In genomic region chr6:35919827-35920751, GRCh38 we compare ENCODE assay signal across 8 cellular contexts. TPM values are rescaled to one million over a fixed set of nuclear protein-coding genes. Genes with fewer than 3 reads are reported as not detected.
DNase-seq lines count a peak whose midpoint lies in the region; ATAC-seq and TF ChIP-seq lines count a peak whose summit lies in the region.

No MANE protein-coding gene starts in this region.

- peak overlapping the region; percentile 4 for H2AFZ ChIP-seq in fibroblast of lung (ENCODE audit: low read length)

- H3K36me3 Mint-ChIP-seq in neural crest cell (ENCODE audit: low read depth) = no peaks in the 10 kb centered on the region

- no peaks in the 10 kb centered on the region for H3K27me3 ChIP-seq in fibroblast of lung (ENCODE audit: control insufficient read depth, insufficient read depth, low read length)
- H3K27me3 ChIP-seq in stomach smooth muscle (ENCODE audit: control insufficient read depth in 1 of 2, insufficient read depth in 2 of 2, low read length in 2 of 2) = no peaks in the 10 kb centered on the region

- H3K9me3 Mint-ChIP-seq in neural crest cell = no peaks in the 10 kb centered on the region

- DNase-seq in NCI-H748 (lab: John Stamatoyannopoulos, UW; ENCODE audit: unreplicated experiment) (peak; percentile 65), NCI-H748 treated with DMSO at 0.1 percent for 48 hours (lab: John Stamatoyannopoulos, UW) (no peak), NCI-H774 (lab: John Stamatoyannopoulos, UW) (peak; percentile 25), fibroblast of lung (ENCODE audit: low read depth in 2 of 2) (peak; percentile 63 to 74), neural crest cell (ENCODE audit: low read depth, low spot score) (peak; percentile 23)
- DNase-seq in activated T-cell treated with anti-CD3 and anti-CD28 coated beads, Interleukin-2, amount 50 U/mL, for 1 hour = peak; percentile 57

- H3K79me2 ChIP-seq in fibroblast of lung (ENCODE audit: control insufficient read depth, insufficient read depth, low read length) = peaks cover 39% of the 10 kb centered on the region

- H3K4me1 Mint-ChIP-seq in neural crest cell = peaks cover 35% of the 10 kb centered on the region

- TF ChIP-seq CTCF in fibroblast of lung (conservative IDR thresholded peaks at IDR 0.05 in 1 of 2, IDR thresholded peaks at IDR 0.05 in 1 of 2; ENCODE audit: low read depth in 1 of 2, low read length in 2 of 2) = no peak
- TF ChIP-seq CTCF in neural crest cell (conservative IDR thresholded peaks at IDR 0.05) = no peak

- H3K27me3 Mint-ChIP-seq in neural crest cell (ENCODE audit: low read depth) = no peaks in the 10 kb centered on the region

- H3K9ac ChIP-seq in fibroblast of lung (ENCODE audit: insufficient read depth, low read length) (peak overlapping the region; percentile 45), stomach smooth muscle (ENCODE audit: low read length in 2 of 2) (peak overlapping the region; percentile 41 to 72)

- H3K4me1 ChIP-seq in fibroblast of lung (ENCODE audit: control insufficient read depth, extremely low read depth, insufficient read depth, low read length) (no peaks in the 10 kb centered on the region), stomach smooth muscle (ENCODE audit: control insufficient read depth, insufficient read depth, low read length) (peaks cover 16% of the 10 kb centered on the region)

- no peaks in the 10 kb centered on the region for H3K36me3 ChIP-seq in fibroblast of lung (ENCODE audit: control insufficient read depth, insufficient read depth, low read length)
- peaks cover 0 to 2% of the 10 kb centered on the region in 2 donors for H3K36me3 ChIP-seq in stomach smooth muscle (ENCODE audit: control insufficient read depth in 2 of 2, insufficient read depth in 2 of 2, low read length in 2 of 2)

- H3K4me3 ChIP-seq in fibroblast of lung (replicated peaks in 1 of 4; ENCODE audit: control extremely low read depth in 1 of 4, insufficient read depth in 1 of 4, low read depth in 3 of 4, low read length in 4 of 4) (peak overlapping the region; percentile 57 to 75 (median 68)), stomach smooth muscle (ENCODE audit: low read length in 2 of 2) (peak overlapping the region; percentile 86 to 87)

- peak overlapping the region; percentile 87 for H3K4me2 ChIP-seq in fibroblast of lung (ENCODE audit: extremely low read depth, insufficient read depth, low read length)

- no peaks in the 10 kb centered on the region for H4K20me1 ChIP-seq in fibroblast of lung (ENCODE audit: control insufficient read depth, extremely low read depth, insufficient read depth, low read length)

- H3K27ac Mint-ChIP-seq in neural crest cell (ENCODE audit: unreplicated experiment) = peak overlapping the region; percentile 99

- H3K27ac ChIP-seq in fibroblast of lung (ENCODE audit: insufficient read depth, low read length) (peak overlapping the region; percentile 53), stomach smooth muscle (ENCODE audit: low read length) (no peak overlapping the region)

- peak; percentile 41 for ATAC-seq in HG02759 (IDR thresholded peaks at IDR 0.05; ENCODE audit: unreplicated experiment)

- H3K4me3 Mint-ChIP-seq in neural crest cell = peak overlapping the region; percentile 97

- H3K9me3 ChIP-seq in fibroblast of lung (ENCODE audit: control insufficient read depth, insufficient read depth, low read depth, low read length) (no peaks in the 10 kb centered on the region), stomach smooth muscle (ENCODE audit: control insufficient read depth in 2 of 2, low read length in 2 of 2) (no peaks in the 10 kb centered on the region)

RNA-seq across cellular contexts. Expression of gene SRPK1, which starts 0.8 kb away (rescaled TPM):
- 34.7 and 44.8 TPM in 2 replicates for total RNA-seq in fibroblast of lung
- polyA plus RNA-seq in fibroblast of lung = 22.2 and 33.1 TPM in 2 replicates
- 18.1 and 21.4 TPM in 2 replicates for polyA plus RNA-seq in fibroblast of lung (2012)
- polyA minus RNA-seq in fibroblast of lung (ENCODE audit: low replicate concordance) = 2.2 and 20.8 TPM in 2 replicates
- total RNA-seq in neural crest cell = 105 and 113 TPM in 2 replicates
